24 cellular contexts compared by ENCODE assay signal in the genomic region with DNA sequence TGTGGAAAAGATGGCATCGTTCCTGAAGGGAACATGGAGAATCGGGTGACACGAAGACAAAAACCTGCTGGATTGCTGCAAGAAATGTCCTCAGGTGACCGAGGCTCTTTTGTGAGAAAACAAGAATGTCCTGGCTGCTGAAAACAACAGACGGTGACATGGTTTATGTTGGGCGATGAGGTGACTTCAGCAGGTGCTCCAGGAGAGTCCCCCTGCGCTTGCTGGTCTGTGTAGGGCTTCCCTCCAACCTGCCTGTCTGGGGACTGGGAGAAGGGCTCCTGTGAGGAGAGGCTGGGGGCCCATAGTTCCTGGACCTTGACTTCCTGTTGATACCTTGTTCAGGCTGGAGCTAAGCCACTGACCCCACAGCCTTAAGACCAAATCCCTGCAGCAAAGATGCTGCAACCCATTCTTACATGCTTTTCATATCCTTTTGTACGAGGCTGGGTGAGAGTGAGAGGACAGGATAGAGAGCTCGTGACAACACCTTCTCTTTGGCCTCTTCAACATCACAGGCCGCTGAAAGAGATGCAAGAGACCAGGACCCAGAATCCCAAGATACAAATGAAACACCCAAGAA.
"Had no signal": no experiment of that assay in that cellular context is flagged by ENCODE, and none has a peak within 500 bp of the region (broad histone marks: within the 10 kb centered on the region; RNA-seq: fewer than 3 reads in every experiment).

No MANE protein-coding gene starts in this region.

- H3K27me3 ChIP-seq: brain microvascular endothelial cell, heart right ventricle, right atrium auricular region, tibial artery had no signal

- H3K36me3 Mint-ChIP-seq: activated naive CD4-positive, alpha-beta T cell treated with anti-CD3 and anti-CD28 coated beads, Interleukin-2, amount 10 ng/mL, durations not matched to agents 7 days and 5 days; immature natural killer cell; natural killer cell had no signal

- H3K27ac ChIP-seq: brain microvascular endothelial cell, heart right ventricle, prostate gland, right atrium auricular region, tibial artery had no signal

- H3K4me1 Mint-ChIP-seq: immature natural killer cell had no signal

- H3K9me3 Mint-ChIP-seq: activated naive CD4-positive, alpha-beta T cell treated with anti-CD3 and anti-CD28 coated beads, Interleukin-2, amount 10 ng/mL, durations not matched to agents 7 days and 5 days; activated T-cell treated with anti-CD3 and anti-CD28 coated beads, Interleukin-2, amount 50 U/mL, for 24 hours; activated T-helper 2 cell treated with anti-CD3 and anti-CD28 coated beads, Interferon-gamma antibody, Interleukin-2, Interleukin-4, amounts not matched to agents 10 μg/mL and 5 μg/mL and 100 μg/mL, durations not matched to agents 14 hours and 24 hours and 36 hours; immature natural killer cell; natural killer cell had no signal

- H3K4me3 ChIP-seq: heart right ventricle, prostate gland, right atrium auricular region, tibial artery had no signal

- H3K27me3 Mint-ChIP-seq: activated CD4-positive, alpha-beta T cell treated with anti-CD3 and anti-CD28 coated beads, Interleukin-2, amount 10 ng/mL, durations not matched to agents 7 days and 5 days; activated T-cell treated with anti-CD3 and anti-CD28 coated beads, Interleukin-2, amount 50 U/mL, for 24 hours had no signal

- H3K4me1 ChIP-seq: heart right ventricle, prostate gland, right atrium auricular region, tibial artery had no signal

- H3K36me3 ChIP-seq: brain microvascular endothelial cell, heart right ventricle, prostate gland, right atrium auricular region, tibial artery had no signal

- H3K9me3 ChIP-seq: heart right ventricle, prostate gland, right atrium auricular region, tibial artery had no signal

- DNase-seq: activated CD4-positive, alpha-beta T cell treated with anti-CD3 and anti-CD28 coated beads, Interleukin-2, amount 10 ng/mL, durations not matched to agents 7 days and 5 days; activated CD4-positive, CD25-positive, alpha-beta regulatory T cell; activated CD8-positive, alpha-beta T cell treated with anti-CD3 and anti-CD28 coated beads, Interleukin-2, amount 10 ng/mL, durations not matched to agents 7 days and 5 days; activated naive CD4-positive, alpha-beta T cell treated with anti-CD3 and anti-CD28 coated beads, Interleukin-2, amount 10 ng/mL, durations not matched to agents 7 days and 5 days; activated T-cell treated with anti-CD3 and anti-CD28 coated beads, Interleukin-2, amount 50 U/mL, for 24 hours; aorta; brain microvascular endothelial cell; central memory CD4-positive, alpha-beta T cell; effector CD8-positive, alpha-beta T cell; heart right ventricle; immature natural killer cell; kidney glomerular epithelial cell; natural killer cell; nucleus accumbens; stimulated activated CD4-positive, alpha-beta T cell treated with anti-CD3 and anti-CD28 coated beads, Interleukin-12 subunit alpha, Interleukin-12 subunit beta, amount 100 ng/mL, for 4 hours; stimulated activated CD4-positive, alpha-beta T cell treated with anti-CD3 and anti-CD28 coated beads, Interleukin-1b, Interleukin-23, amount 100 ng/mL, for 48 hours; stimulated activated CD8-positive, alpha-beta memory T cell treated with anti-CD3 and anti-CD28 coated beads, Interleukin-4, amount 100 ng/mL, for 48 hours; stimulated activated naive CD8-positive, alpha-beta T cell treated with anti-CD3 and anti-CD28 coated beads, Interleukin-15, Interleukin-2, amounts not matched to agents 100 U/mL and 50 U/mL, for 24 hours; tibial artery had no signal

- H3K4me3 Mint-ChIP-seq: activated CD4-positive, alpha-beta T cell treated with anti-CD3 and anti-CD28 coated beads, Interleukin-2, amount 10 ng/mL, durations not matched to agents 7 days and 5 days; activated CD8-positive, alpha-beta T cell treated with anti-CD3 and anti-CD28 coated beads, Interleukin-2, amount 10 ng/mL, durations not matched to agents 7 days and 5 days; activated naive CD4-positive, alpha-beta T cell treated with anti-CD3 and anti-CD28 coated beads, Interleukin-2, amount 10 ng/mL, durations not matched to agents 7 days and 5 days; activated T-cell treated with anti-CD3 and anti-CD28 coated beads, Interleukin-2, amount 50 U/mL, for 24 hours; immature natural killer cell; natural killer cell; T-helper 2 cell treated with Interferon-gamma antibody and Interleukin-4, amounts not matched to agents 5 μg/mL and 100 μg/mL, for 36 hours had no signal

- FAIRE-seq: TTC549 had no signal

- H3K27ac Mint-ChIP-seq: activated CD4-positive, alpha-beta T cell treated with anti-CD3 and anti-CD28 coated beads, Interleukin-2, amount 10 ng/mL, durations not matched to agents 7 days and 5 days; activated CD8-positive, alpha-beta T cell treated with anti-CD3 and anti-CD28 coated beads, Interleukin-2, amount 10 ng/mL, durations not matched to agents 7 days and 5 days; activated T-cell treated with anti-CD3 and anti-CD28 coated beads, Interleukin-2, amount 50 U/mL, for 24 hours; activated T-helper 2 cell treated with anti-CD3 and anti-CD28 coated beads, Interferon-gamma antibody, Interleukin-2, Interleukin-4, amounts not matched to agents 10 μg/mL and 5 μg/mL and 100 μg/mL, durations not matched to agents 14 hours and 24 hours and 36 hours; immature natural killer cell; natural killer cell; T-helper 2 cell treated with Interferon-gamma antibody and Interleukin-4, amounts not matched to agents 5 μg/mL and 100 μg/mL, for 36 hours had no signal

- ATAC-seq: activated CD8-positive, alpha-beta T cell treated with anti-CD3 and anti-CD28 coated beads, Interleukin-2, amount 10 ng/mL, durations not matched to agents 7 days and 5 days; heart right ventricle; natural killer cell; stimulated activated naive CD8-positive, alpha-beta T cell treated with anti-CD3 and anti-CD28 coated beads, Interleukin-15, Interleukin-2, amounts not matched to agents 100 U/mL and 50 U/mL, for 24 hours had no signal
